ENCODE assay signal across 10 cellular contexts in the genomic region with DNA sequence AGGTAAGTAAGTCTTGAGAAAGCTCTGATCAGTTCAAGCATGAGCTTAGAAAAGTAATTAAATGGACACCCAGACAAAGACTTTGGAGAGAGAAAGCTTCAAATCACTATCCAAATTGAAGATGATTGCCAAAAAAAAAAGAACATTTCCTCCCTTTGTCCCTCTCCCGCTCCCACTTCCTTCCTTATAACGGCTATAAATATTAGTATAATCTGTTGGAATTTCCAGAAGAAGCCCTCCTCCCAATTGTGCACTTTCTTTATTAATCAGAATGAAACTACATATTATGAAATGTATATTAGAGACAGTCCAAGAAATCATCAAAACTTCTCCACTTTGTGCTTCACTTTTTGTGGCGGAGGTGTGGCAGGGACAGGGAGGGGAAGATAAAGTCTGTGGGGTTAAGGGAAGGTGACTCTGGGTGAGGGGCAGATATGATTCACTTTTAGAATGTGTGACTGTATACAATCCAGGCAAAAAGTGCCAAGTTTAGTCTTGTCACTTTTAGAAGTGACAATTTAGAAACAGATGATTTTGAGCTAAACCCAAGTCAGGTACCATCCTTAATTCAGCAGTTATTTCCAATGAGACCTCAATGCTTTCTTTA.
"Had no signal": no experiment of that assay in that cellular context is flagged by ENCODE, and none has a peak within 500 bp of the region (broad histone marks: within the 10 kb centered on the region; RNA-seq: fewer than 3 reads in every experiment).

No MANE protein-coding gene starts in this region.

- H3K4me3 Mint-ChIP-seq: activated naive CD4-positive, alpha-beta T cell treated with anti-CD3 and anti-CD28 coated beads for 36 hours; neural crest cell; stimulated activated naive CD8-positive, alpha-beta T cell treated with anti-CD3 and anti-CD28 coated beads, Interleukin-15, Interleukin-2, amounts not matched to agents 100 ng/mL and 50 ng/mL, for 24 hours had no signal

- H3K9me3 Mint-ChIP-seq: activated naive CD4-positive, alpha-beta T cell treated with anti-CD3 and anti-CD28 coated beads for 36 hours; neural crest cell; stimulated activated naive CD8-positive, alpha-beta T cell treated with anti-CD3 and anti-CD28 coated beads, Interleukin-15, Interleukin-2, amounts not matched to agents 100 ng/mL and 50 ng/mL, for 24 hours had no signal

- ATAC-seq: gastrocnemius medialis, left lung had no signal

- H3K27ac Mint-ChIP-seq: activated naive CD4-positive, alpha-beta T cell treated with anti-CD3 and anti-CD28 coated beads for 36 hours; stimulated activated naive CD8-positive, alpha-beta T cell treated with anti-CD3 and anti-CD28 coated beads, Interleukin-15, Interleukin-2, amounts not matched to agents 100 ng/mL and 50 ng/mL, for 24 hours had no signal

- DNase-seq: activated CD4-positive, alpha-beta T cell treated with anti-CD3 and anti-CD28 coated beads for 4 hours; activated naive CD4-positive, alpha-beta T cell treated with anti-CD3 and anti-CD28 coated beads for 36 hours; effector memory CD4-positive, alpha-beta T cell; gastrocnemius medialis; left lung; stimulated activated CD4-positive, alpha-beta T cell treated with anti-CD3 and anti-CD28 coated beads, Interleukin-2, amount 100 ng/mL, for 48 hours; T1000; upper lobe of left lung had no signal

- H3K4me1 Mint-ChIP-seq: neural crest cell had no signal
